Comparison of ENCODE assay signal across 1 cellular context in genomic region chr1:19251305-19252196, GRCh38.
A peak's percentile ranks its signal among the peaks of the same experiment; 100 is the strongest.
TF ChIP-seq lines count a peak whose summit lies in the region.

EMC1 (minus strand) TSS chr1:19251524; CDS start chr1:19251509, 15 bp downstream.
MRTO4 (plus strand) TSS chr1:19251805; CDS start chr1:19251836, 31 bp downstream.

TF ChIP-seq in K562, 482 proteins besides CTCF, POLR2A, EP300 and RAD21 (continued from another document and continues in another):
- peak; percentile 68 for TF ChIP-seq ZNF395 (CRISPR knock-in tag; IDR thresholded peaks at IDR 0.05)
- no peak for TF ChIP-seq ZNF445 (CRISPR knock-in tag; IDR thresholded peaks at IDR 0.05; ENCODE audit: low read depth)
- TF ChIP-seq DLX4 (CRISPR knock-in tag; IDR thresholded peaks at IDR 0.05): no peak
- no peak for TF ChIP-seq MEF2D (tag; conservative IDR thresholded peaks at IDR 0.05; ENCODE audit: low read depth)
- no peak for TF ChIP-seq SRSF3 (IDR thresholded peaks at IDR 0.05; ENCODE audit: insufficient read depth, low read length)
- TF ChIP-seq ZBED1 (IDR thresholded peaks at IDR 0.05): no peak
- no peak for TF ChIP-seq MYNN (IDR thresholded peaks at IDR 0.05)
- no peak for TF ChIP-seq MYNN (CRISPR knock-in tag; IDR thresholded peaks at IDR 0.05)
- peak; percentile 78 for TF ChIP-seq GABPA (tag; conservative IDR thresholded peaks at IDR 0.05; ENCODE audit: low read depth)
- TF ChIP-seq CBX2 (IDR thresholded peaks at IDR 0.05; ENCODE audit: insufficient read depth, low read length, poor library complexity, severe bottlenecking): no peak
- TF ChIP-seq, protein P1, sequence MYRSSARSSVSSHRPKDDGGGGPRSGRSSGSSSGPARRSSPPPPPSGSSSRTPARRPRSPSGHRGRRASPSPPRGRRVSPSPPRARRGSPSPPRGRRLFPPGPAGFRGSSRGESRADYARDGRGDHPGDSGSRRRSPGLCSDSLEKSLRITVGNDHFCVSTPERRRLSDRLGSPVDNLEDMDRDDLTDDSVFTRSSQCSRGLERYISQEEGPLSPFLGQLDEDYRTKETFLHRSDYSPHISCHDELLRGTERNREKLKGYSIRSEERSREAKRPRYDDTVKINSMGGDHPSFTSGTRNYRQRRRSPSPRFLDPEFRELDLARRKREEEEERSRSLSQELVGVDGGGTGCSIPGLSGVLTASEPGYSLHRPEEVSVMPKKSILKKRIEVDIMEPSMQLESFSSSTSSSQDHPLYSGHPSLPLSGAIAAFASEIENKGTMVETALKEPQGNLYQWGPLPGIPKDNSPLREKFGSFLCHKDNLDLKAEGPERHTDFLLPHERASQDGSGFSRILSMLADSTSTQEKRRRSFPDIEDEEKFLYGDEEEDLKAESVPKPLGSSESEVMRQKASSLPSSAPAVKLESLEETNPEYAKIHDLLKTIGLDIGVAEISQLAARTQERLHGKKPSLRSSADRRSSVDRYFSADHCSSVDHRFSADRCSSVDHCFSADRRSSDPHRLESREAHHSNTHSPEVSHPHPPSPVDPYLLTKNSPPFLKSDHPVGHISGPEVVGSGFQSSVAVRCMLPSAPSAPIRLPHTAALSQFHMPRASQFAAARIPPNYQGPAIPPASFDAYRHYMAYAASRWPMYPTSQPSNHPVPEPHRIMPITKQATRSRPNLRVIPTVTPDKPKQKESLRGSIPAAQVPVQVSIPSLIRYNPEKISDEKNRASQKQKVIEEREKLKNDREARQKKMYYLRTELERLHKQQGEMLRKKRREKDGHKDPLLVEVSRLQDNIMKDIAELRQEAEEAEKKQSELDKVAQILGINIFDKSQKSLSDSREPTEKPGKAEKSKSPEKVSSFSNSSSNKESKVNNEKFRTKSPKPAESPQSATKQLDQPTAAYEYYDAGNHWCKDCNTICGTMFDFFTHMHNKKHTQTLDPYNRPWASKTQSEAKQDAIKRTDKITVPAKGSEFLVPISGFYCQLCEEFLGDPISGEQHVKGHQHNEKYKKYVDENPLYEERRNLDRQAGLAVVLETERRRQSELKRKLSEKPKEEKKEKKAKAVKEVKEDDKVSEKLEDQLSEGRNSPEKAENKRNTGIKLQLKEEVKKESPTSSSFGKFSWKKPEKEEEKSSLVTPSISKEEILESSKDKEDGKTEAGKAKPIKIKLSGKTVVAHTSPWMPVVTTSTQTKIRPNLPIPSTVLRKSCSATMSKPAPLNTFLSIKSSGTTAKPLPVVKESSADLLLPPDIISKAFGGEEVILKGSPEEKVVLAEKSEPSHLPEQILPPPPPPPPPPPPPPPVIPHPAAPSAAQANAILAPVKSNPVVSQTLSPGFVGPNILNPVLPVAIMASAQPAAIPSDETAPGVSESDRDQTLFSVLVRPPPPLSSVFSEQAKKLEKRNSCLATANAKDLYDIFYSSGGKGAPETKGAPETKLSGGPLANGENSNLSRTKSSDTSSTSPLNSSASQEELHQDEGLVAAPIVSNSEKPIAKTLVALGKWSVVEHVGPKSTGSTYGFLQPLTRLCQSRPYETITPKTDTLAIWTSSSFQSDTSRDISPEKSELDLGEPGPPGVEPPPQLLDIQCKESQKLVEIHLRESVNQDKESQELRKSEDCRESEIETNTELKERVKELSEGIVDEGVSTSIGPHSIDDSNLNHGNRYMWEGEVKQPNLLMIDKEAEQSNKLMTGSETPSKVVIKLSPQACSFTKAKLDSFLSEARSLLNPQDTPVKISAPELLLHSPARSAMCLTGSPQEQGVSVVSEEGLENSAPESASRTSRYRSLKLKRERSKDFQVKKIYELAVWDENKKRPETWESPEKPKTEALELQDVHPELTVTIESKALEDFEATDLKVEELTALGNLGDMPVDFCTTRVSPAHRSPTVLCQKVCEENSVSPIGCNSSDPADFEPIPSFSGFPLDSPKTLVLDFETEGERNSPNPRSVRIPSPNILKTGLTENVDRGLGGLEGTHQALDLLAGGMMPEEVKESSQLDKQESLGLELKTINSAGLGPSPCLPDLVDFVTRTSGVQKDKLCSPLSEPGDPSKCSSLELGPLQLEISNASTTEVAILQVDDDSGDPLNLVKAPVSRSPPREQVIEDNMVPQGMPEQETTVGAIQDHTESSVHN (IDR thresholded peaks at IDR 0.05; ENCODE audit: borderline replicate concordance in 1 of 2, low read depth in 1 of 2): no peak
- TF ChIP-seq SAFB2 (IDR thresholded peaks at IDR 0.05; ENCODE audit: borderline replicate concordance, low read depth, low read length, severe bottlenecking): no peak
- TF ChIP-seq NR4A1 (CRISPR knock-in tag; IDR thresholded peaks at IDR 0.05): no peak
- TF ChIP-seq NR4A1 (tag; IDR thresholded peaks at IDR 0.05): 0 out of 2 replicates have a peak, but pooled peaks have one; percentile 85
- TF ChIP-seq ZBTB17 (CRISPR knock-in tag; IDR thresholded peaks at IDR 0.05): peak; percentile 90
- TF ChIP-seq PBX2 (CRISPR knock-in tag; IDR thresholded peaks at IDR 0.05; ENCODE audit: low read depth): no peak
- TF ChIP-seq PBX2 (tag; conservative IDR thresholded peaks at IDR 0.05; ENCODE audit: low read depth): no peak
- no peak for TF ChIP-seq ZNF507 (tag; conservative IDR thresholded peaks at IDR 0.05)
- TF ChIP-seq ZBTB34 (CRISPR knock-in tag; IDR thresholded peaks at IDR 0.05): no peak
- TF ChIP-seq, protein P2, sequence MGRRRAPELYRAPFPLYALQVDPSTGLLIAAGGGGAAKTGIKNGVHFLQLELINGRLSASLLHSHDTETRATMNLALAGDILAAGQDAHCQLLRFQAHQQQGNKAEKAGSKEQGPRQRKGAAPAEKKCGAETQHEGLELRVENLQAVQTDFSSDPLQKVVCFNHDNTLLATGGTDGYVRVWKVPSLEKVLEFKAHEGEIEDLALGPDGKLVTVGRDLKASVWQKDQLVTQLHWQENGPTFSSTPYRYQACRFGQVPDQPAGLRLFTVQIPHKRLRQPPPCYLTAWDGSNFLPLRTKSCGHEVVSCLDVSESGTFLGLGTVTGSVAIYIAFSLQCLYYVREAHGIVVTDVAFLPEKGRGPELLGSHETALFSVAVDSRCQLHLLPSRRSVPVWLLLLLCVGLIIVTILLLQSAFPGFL (CRISPR knock-in tag; IDR thresholded peaks at IDR 0.05): no peak
- TF ChIP-seq ZNF655 (CRISPR knock-in tag; IDR thresholded peaks at IDR 0.05): no peak; the same call in 1 of the 2 replicates
- no peak for TF ChIP-seq HMG20B (CRISPR knock-in tag; IDR thresholded peaks at IDR 0.05)
- TF ChIP-seq, protein P3, sequence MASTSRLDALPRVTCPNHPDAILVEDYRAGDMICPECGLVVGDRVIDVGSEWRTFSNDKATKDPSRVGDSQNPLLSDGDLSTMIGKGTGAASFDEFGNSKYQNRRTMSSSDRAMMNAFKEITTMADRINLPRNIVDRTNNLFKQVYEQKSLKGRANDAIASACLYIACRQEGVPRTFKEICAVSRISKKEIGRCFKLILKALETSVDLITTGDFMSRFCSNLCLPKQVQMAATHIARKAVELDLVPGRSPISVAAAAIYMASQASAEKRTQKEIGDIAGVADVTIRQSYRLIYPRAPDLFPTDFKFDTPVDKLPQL (IDR thresholded peaks at IDR 0.05; ENCODE audit: extremely low read depth, insufficient read length): no peak
- no peak for TF ChIP-seq ZSCAN29 (IDR thresholded peaks at IDR 0.05)
- peak; percentile 64 for TF ChIP-seq ZNF239 (CRISPR knock-in tag; IDR thresholded peaks at IDR 0.05)
- TF ChIP-seq TRIM24 (IDR thresholded peaks at IDR 0.05): no peak
- TF ChIP-seq ZBTB1 (CRISPR knock-in tag; IDR thresholded peaks at IDR 0.05; ENCODE audit: borderline replicate concordance, low read depth): no peak
- TF ChIP-seq ZBTB11 (CRISPR knock-in tag; IDR thresholded peaks at IDR 0.05): 0 out of 6 replicates have a peak, but pooled peaks of 1 of the 3 experiments have one; percentile 44
- no peak for TF ChIP-seq KLF10 (CRISPR knock-in tag; IDR thresholded peaks at IDR 0.05)
- TF ChIP-seq, protein P4, sequence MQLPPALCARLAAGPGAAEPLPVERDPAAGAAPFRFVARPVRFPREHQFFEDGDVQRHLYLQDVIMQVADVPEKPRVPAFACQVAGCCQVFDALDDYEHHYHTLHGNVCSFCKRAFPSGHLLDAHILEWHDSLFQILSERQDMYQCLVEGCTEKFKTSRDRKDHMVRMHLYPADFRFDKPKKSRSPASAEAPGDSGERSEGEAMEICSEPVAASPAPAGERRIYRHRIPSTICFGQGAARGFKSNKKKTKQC (CRISPR knock-in tag; IDR thresholded peaks at IDR 0.05): peak; percentile 84
- TF ChIP-seq PRPF4 (IDR thresholded peaks at IDR 0.05; ENCODE audit: insufficient read depth, low read depth, low read length, poor library complexity, severe bottlenecking): peak; percentile 71
- TF ChIP-seq MNT (conservative IDR thresholded peaks at IDR 0.05): peak; percentile 99 to 100
